In the genomic region with DNA sequence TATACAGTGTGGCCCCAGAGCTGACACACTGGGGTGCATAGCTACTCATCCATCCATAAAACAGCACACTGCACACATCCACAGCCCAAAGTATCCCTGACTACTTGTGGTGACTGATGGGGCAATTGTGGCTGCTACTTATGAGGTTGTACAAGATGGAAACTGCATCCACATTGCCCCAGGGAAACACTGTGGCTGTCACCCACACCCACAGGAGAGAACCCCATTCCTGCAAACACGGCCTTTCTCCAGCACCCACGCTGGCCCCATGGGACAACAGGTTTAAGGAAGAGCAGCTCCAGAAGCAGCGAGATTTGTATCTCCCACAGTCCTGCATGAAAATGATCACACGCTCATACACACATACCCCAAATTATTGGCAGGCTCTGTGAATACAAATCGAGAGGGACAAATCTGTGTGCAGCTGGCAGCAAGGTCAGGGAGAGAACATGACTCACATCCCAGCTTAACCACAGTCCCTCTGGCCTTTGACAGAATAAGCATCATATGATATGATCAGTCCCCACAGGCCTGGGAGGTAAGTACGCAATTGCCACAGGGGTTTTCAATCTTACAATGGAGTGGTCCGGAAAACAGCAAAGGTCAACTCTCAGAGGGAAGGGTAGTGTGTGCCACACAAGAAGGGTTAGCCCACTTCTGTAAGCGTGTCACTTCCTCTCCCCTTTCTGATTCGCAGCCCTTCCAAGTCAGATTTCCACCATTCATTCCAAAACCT, we compare ENCODE assay signal across 9 cellular contexts.
DNase-seq lines count a peak whose midpoint lies in the region; ATAC-seq, FAIRE-seq and TF ChIP-seq lines count a peak whose summit lies in the region.
"Had no signal": no experiment of that assay in that cellular context is flagged by ENCODE, and none has a peak within 500 bp of the region (broad histone marks: within the 10 kb centered on the region; RNA-seq: fewer than 3 reads in every experiment).

No MANE protein-coding gene starts in this region.

- H3K36me3 ChIP-seq in Peyer's patch = peaks cover 0 to 21% (median 0%) of the 10 kb centered on the region in 3 donors

- POLR2A ChIA-PET in AG04450 (lab: Yijun Ruan, JAX) = interaction anchor here (0.7 kb wide), 1 partner anchor 22 kb away, joined by 3 read pairs; no protein-coding TSS in a partner anchor

- no peaks in the 10 kb centered on the region; the same call in 1 of the 2 replicates for H3K9me3 ChIP-seq in AG04450 (ENCODE audit: control insufficient read depth, insufficient read depth, low read length)
- H3K9me3 ChIP-seq in Peyer's patch = no peaks in the 10 kb centered on the region
- H3K9me3 ChIP-seq: tibial nerve had no signal

- intact Hi-C loops in dorsolateral prefrontal cortex (cut with DNase I) = no loop called here

- no peak overlapping the region for H3K4me3 ChIP-seq in AG04450 (ENCODE audit: low read depth, low read length)
- no peak overlapping the region for H3K4me3 ChIP-seq in Peyer's patch
- H3K4me3 ChIP-seq in fibroblast of villous mesenchyme (ENCODE audit: low read depth, low read length) = no peak overlapping the region
- H3K4me3 ChIP-seq in dorsolateral prefrontal cortex = no peak overlapping the region
- H3K4me3 ChIP-seq: tibial nerve had no signal

- peak; percentile 49 for ATAC-seq in GM19452 (IDR thresholded peaks at IDR 0.05; ENCODE audit: unreplicated experiment)
- ATAC-seq in esophagus mucosa = no peak

- DNase-seq in AG04450 (ENCODE audit: low read depth, low spot score) (peak; percentile 67), Peyer's patch (no peak), fibroblast of villous mesenchyme (ENCODE audit: low read depth) (peak; percentile 86), urothelium cell line (ENCODE audit: low spot score) (peak; percentile 73), dorsolateral prefrontal cortex (no peak), hippocampal formation (lab: John Stamatoyannopoulos, UW) (no peak)

- TF ChIP-seq CTCF in AG04450 (IDR thresholded peaks at IDR 0.05; ENCODE audit: low read depth, low read length) (no peak), Peyer's patch (IDR thresholded peaks at IDR 0.05) (no peak), fibroblast of villous mesenchyme (IDR thresholded peaks at IDR 0.05; ENCODE audit: insufficient read depth, low read depth, low read length) (no peak), dorsolateral prefrontal cortex (IDR thresholded peaks at IDR 0.05 in 54 of 56, conservative IDR thresholded peaks at IDR 0.05 in 2 of 56; ENCODE audit: low read depth in 1 of 56, partially characterized antibody in 56 of 56) (no peak)

- TF ChIP-seq POLR2A in Peyer's patch (IDR thresholded peaks at IDR 0.05) = no peak

- peaks cover 0 to 6% (median 3%) of the 10 kb centered on the region in 4 donors for H3K4me1 ChIP-seq in Peyer's patch

- FAIRE-seq in urothelium cell line (lab: Jason Lieb, UNC) = peak; percentile 97

- H3K27me3 ChIP-seq in AG04450 (ENCODE audit: control insufficient read depth, insufficient read depth, low read length) = no peaks in the 10 kb centered on the region
- no peaks in the 10 kb centered on the region for H3K27me3 ChIP-seq in Peyer's patch
- no peaks in the 10 kb centered on the region for H3K27me3 ChIP-seq in dorsolateral prefrontal cortex
- H3K27me3 ChIP-seq: tibial nerve had no signal

- CTCF ChIA-PET in AG04450 (lab: Charles Lee) = interaction anchor here (1.7 kb wide), 1 partner anchor 63 kb away, joined by 6 read pairs; no protein-coding TSS in a partner anchor

- H3K27ac ChIP-seq in AG04450 (ENCODE audit: low read depth, low read length) (peak overlapping the region; percentile 65), Peyer's patch (peak overlapping the region; percentile 28 to 55 (median 38)), dorsolateral prefrontal cortex (no peak overlapping the region)

Comparison
In these comparisons a context has a peak if more than half of its experiments do, and no peak if none do; other contexts are left out.
1. DNase-seq: peak in AG04450 (single experiment), fibroblast of villous mesenchyme (single experiment) and urothelium cell line (single experiment); none in Peyer's patch (0 of 3), dorsolateral prefrontal cortex (0 of 10) and hippocampal formation (0 of 2).
2. H3K27ac ChIP-seq: peak in AG04450 (single experiment) and Peyer's patch (4 of 4); none in dorsolateral prefrontal cortex (0 of 59).